ENCODE assay signal across 1 cellular context in the genomic region with DNA sequence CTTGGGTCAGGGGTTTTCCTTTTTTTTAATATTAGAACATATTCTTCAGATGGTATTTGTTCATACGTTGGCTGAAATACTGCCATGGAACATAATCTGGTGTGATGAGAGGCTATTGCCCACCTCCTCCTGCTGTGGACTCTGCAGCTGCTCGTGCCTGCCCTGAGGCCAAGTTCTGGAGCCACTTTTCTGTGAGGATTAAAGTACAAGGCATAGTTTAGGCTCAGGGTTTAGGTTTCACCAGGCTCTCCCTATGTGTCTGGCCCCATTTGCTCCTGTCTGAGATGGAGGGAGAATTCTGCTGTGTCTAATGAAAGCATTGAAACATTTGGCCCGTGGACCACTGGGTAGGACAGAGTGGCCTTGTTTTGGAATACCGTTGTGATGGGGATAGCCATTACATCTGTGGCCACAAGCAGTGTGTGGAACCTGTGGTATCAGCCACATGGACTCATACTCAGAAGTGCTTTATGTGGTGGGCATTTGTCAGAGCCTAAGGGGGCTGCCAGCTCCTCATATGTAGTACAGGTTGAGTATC.
TF ChIP-seq lines count a peak whose summit lies in the region.

No MANE protein-coding gene starts in this region.

TF ChIP-seq in HepG2, 621 proteins besides CTCF, POLR2A, EP300 and RAD21:
- TF ChIP-seq NBN (conservative IDR thresholded peaks at IDR 0.05), result no peak
- TF ChIP-seq ZNF44 (CRISPR knock-in tag; IDR thresholded peaks at IDR 0.05), result no peak
- TF ChIP-seq DNMT3B (CRISPR knock-in tag; conservative IDR thresholded peaks at IDR 0.05), result no peak
- TF ChIP-seq SMAD9 (CRISPR knock-in tag; IDR thresholded peaks at IDR 0.05), result no peak
- TF ChIP-seq ZBTB8A (CRISPR knock-in tag; IDR thresholded peaks at IDR 0.05; ENCODE audit: borderline replicate concordance, low read depth), result no peak
- TF ChIP-seq KLF12 (CRISPR knock-in tag; IDR thresholded peaks at IDR 0.05; ENCODE audit: borderline replicate concordance), result no peak
- no peak for TF ChIP-seq TGIF2 (CRISPR knock-in tag; IDR thresholded peaks at IDR 0.05)
- TF ChIP-seq, protein P1, sequence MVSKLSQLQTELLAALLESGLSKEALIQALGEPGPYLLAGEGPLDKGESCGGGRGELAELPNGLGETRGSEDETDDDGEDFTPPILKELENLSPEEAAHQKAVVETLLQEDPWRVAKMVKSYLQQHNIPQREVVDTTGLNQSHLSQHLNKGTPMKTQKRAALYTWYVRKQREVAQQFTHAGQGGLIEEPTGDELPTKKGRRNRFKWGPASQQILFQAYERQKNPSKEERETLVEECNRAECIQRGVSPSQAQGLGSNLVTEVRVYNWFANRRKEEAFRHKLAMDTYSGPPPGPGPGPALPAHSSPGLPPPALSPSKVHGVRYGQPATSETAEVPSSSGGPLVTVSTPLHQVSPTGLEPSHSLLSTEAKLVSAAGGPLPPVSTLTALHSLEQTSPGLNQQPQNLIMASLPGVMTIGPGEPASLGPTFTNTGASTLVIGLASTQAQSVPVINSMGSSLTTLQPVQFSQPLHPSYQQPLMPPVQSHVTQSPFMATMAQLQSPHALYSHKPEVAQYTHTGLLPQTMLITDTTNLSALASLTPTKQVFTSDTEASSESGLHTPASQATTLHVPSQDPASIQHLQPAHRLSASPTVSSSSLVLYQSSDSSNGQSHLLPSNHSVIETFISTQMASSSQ (IDR thresholded peaks at IDR 0.05; ENCODE audit: low read depth), result no peak
- TF ChIP-seq, protein P1 (CRISPR knock-in tag; IDR thresholded peaks at IDR 0.05; ENCODE audit: borderline replicate concordance), result no peak
- no peak for TF ChIP-seq SP5 (CRISPR knock-in tag; IDR thresholded peaks at IDR 0.05; ENCODE audit: borderline replicate concordance, low read depth)
- no peak for TF ChIP-seq ZNF138 (CRISPR knock-in tag; IDR thresholded peaks at IDR 0.05; ENCODE audit: low read depth)
- TF ChIP-seq KDM6A (CRISPR knock-in tag; IDR thresholded peaks at IDR 0.05; ENCODE audit: low read depth), result no peak
- TF ChIP-seq, protein P2, sequence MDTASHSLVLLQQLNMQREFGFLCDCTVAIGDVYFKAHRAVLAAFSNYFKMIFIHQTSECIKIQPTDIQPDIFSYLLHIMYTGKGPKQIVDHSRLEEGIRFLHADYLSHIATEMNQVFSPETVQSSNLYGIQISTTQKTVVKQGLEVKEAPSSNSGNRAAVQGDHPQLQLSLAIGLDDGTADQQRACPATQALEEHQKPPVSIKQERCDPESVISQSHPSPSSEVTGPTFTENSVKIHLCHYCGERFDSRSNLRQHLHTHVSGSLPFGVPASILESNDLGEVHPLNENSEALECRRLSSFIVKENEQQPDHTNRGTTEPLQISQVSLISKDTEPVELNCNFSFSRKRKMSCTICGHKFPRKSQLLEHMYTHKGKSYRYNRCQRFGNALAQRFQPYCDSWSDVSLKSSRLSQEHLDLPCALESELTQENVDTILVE (CRISPR knock-in tag; IDR thresholded peaks at IDR 0.05), result no peak
- no peak for TF ChIP-seq ZNF703 (CRISPR knock-in tag; IDR thresholded peaks at IDR 0.05; ENCODE audit: borderline replicate concordance)
- no peak for TF ChIP-seq ZNF772 (CRISPR knock-in tag; IDR thresholded peaks at IDR 0.05)
- TF ChIP-seq GABPB1 (CRISPR knock-in tag; IDR thresholded peaks at IDR 0.05), result no peak
- TF ChIP-seq, protein P3, sequence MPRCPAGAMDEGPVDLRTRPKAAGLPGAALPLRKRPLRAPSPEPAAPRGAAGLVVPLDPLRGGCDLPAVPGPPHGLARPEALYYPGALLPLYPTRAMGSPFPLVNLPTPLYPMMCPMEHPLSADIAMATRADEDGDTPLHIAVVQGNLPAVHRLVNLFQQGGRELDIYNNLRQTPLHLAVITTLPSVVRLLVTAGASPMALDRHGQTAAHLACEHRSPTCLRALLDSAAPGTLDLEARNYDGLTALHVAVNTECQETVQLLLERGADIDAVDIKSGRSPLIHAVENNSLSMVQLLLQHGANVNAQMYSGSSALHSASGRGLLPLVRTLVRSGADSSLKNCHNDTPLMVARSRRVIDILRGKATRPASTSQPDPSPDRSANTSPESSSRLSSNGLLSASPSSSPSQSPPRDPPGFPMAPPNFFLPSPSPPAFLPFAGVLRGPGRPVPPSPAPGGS (CRISPR knock-in tag; IDR thresholded peaks at IDR 0.05), result no peak
- no peak for TF ChIP-seq PRMT3 (CRISPR knock-in tag; IDR thresholded peaks at IDR 0.05; ENCODE audit: borderline replicate concordance, low read depth)
